13 cellular contexts compared by ENCODE assay signal in genomic region chr6:21678990-21679389, GRCh38.
DNase-seq lines count a peak whose midpoint lies in the region; ATAC-seq and TF ChIP-seq lines count a peak whose summit lies in the region.
"Had no signal": no experiment of that assay in that cellular context is flagged by ENCODE, and none has a peak within 500 bp of the region (broad histone marks: within the 10 kb centered on the region; RNA-seq: fewer than 3 reads in every experiment).

No MANE protein-coding gene starts in this region.

- H3K4me3 Mint-ChIP-seq in Caco-2 (ENCODE audit: unreplicated experiment) (no peak overlapping the region), nephron progenitor cell (no peak overlapping the region)
- H3K4me3 Mint-ChIP-seq: activated CD8-positive, alpha-beta T cell treated with anti-CD3 and anti-CD28 coated beads, Interleukin-2, amount 10 ng/mL, durations not matched to agents 7 days and 5 days; T-helper 1 cell treated with Interleukin-12 subunit alpha and Interleukin-12 subunit beta and Interleukin-4 antibody, amounts not matched to agents 30 μg/mL and 1 μg/mL, for 36 hours had no signal

- DNase-seq in Caco-2: peak; percentile 74 to 77
- peak; percentile 13 for DNase-seq in OCI-M1 (lab: John Stamatoyannopoulos, UW)
- no peak for DNase-seq in coronary artery (ENCODE audit: low spot score)
- DNase-seq in nephron progenitor cell: no peak
- no peak for DNase-seq in stimulated activated naive CD8-positive, alpha-beta T cell treated with anti-CD3 and anti-CD28 coated beads, Interleukin-15, Interleukin-2, amounts not matched to agents 100 U/mL and 50 U/mL, for 24 hours
- no peak for DNase-seq in cerebellum (ENCODE audit: low spot score)
- no peak for DNase-seq in HT-29 (ENCODE audit: low spot score)
- DNase-seq in adrenal gland: no peak
- DNase-seq: activated CD8-positive, alpha-beta T cell treated with anti-CD3 and anti-CD28 coated beads, Interleukin-2, amount 10 ng/mL, durations not matched to agents 7 days and 5 days; NCI-H1694; transverse colon had no signal

- TF ChIP-seq CTCF in Caco-2 (IDR thresholded peaks at IDR 0.05; ENCODE audit: insufficient read depth in 1 of 2, low read depth in 1 of 2, low read length in 1 of 2, severe bottlenecking in 1 of 2, unreplicated experiment in 1 of 2) (no peak), coronary artery (IDR thresholded peaks at IDR 0.05) (no peak), nephron progenitor cell (IDR thresholded peaks at IDR 0.05) (no peak), adrenal gland (IDR thresholded peaks at IDR 0.05) (no peak)

- no TSS peak for BruUV-seq in Caco-2 (replicated peaks; lab: Mats Ljungman, UMichigan)

- intact Hi-C loops in Caco-2 (cut with micrococcal nuclease; ENCODE audit: unreplicated experiment) (no loop called here), adrenal gland (cut with DNase I) (no loop called here)

- H3K27ac ChIP-seq in coronary artery: peak overlapping the region; percentile 40 to 64
- no peak overlapping the region for H3K27ac ChIP-seq in adrenal gland

- no peak overlapping the region for H3K4me3 ChIP-seq in Caco-2 (ENCODE audit: low read depth, low read length)
- H3K4me3 ChIP-seq in coronary artery: no peak overlapping the region
- no peak overlapping the region for H3K4me3 ChIP-seq in adrenal gland
- H3K4me3 ChIP-seq: transverse colon had no signal

- TF ChIP-seq POLR2A in adrenal gland (IDR thresholded peaks at IDR 0.05): no peak

- peaks cover 6% of the 10 kb centered on the region for H3K4me1 Mint-ChIP-seq in Caco-2 (ENCODE audit: low read depth, unreplicated experiment)
- H3K4me1 Mint-ChIP-seq in nephron progenitor cell: peaks cover 26% of the 10 kb centered on the region

- H3K9me3 ChIP-seq in Caco-2 (no peaks in the 10 kb centered on the region), adrenal gland (replicated peaks in 1 of 3) (no peaks in the 10 kb centered on the region)
- H3K9me3 ChIP-seq: transverse colon had no signal

- H3K9me3 Mint-ChIP-seq in Caco-2 (ENCODE audit: unreplicated experiment) (no peaks in the 10 kb centered on the region), nephron progenitor cell (peaks cover 36% of the 10 kb centered on the region)
- H3K9me3 Mint-ChIP-seq: T-helper 1 cell treated with Interleukin-12 subunit alpha and Interleukin-12 subunit beta and Interleukin-4 antibody, amounts not matched to agents 30 μg/mL and 1 μg/mL, for 36 hours had no signal

- POLR2A ChIA-PET in Caco-2 (lab: Charles Lee): interaction anchor here (0.7 kb wide), 1 partner anchor 79 kb away, joined by 6 read pairs; no protein-coding TSS in a partner anchor

- 84 to 94% (median 91%) methylated on average over 6 of the region's 6 CpGs for WGBS in adrenal gland, 4 donors

- H3K27me3 Mint-ChIP-seq in Caco-2 (ENCODE audit: insufficient read depth, unreplicated experiment): no peaks in the 10 kb centered on the region
- peaks cover 3% of the 10 kb centered on the region for H3K27me3 Mint-ChIP-seq in nephron progenitor cell (ENCODE audit: low read depth, poor library complexity)

- CTCF ChIA-PET in Caco-2 (lab: Charles Lee): no interaction called here

- H3K36me3 ChIP-seq in Caco-2 (ENCODE audit: control insufficient read depth, insufficient read depth, low read length): no peaks in the 10 kb centered on the region
- H3K36me3 ChIP-seq in adrenal gland (replicated peaks in 1 of 2): no peaks in the 10 kb centered on the region
- H3K36me3 ChIP-seq: transverse colon had no signal

- H3K36me3 Mint-ChIP-seq in Caco-2 (ENCODE audit: insufficient read depth, unreplicated experiment) (peaks cover 9% of the 10 kb centered on the region), nephron progenitor cell (ENCODE audit: low read depth) (peaks cover 91% of the 10 kb centered on the region)
- H3K36me3 Mint-ChIP-seq: activated naive CD4-positive, alpha-beta T cell treated with anti-CD3 and anti-CD28 coated beads, Interleukin-2, amount 50 U/mL, for 72 hours had no signal

- H3K27me3 ChIP-seq in Caco-2 (replicated peaks; ENCODE audit: control insufficient read depth, insufficient read depth, low read length): no peaks in the 10 kb centered on the region
- no peaks in the 10 kb centered on the region for H3K27me3 ChIP-seq in adrenal gland
- H3K27me3 ChIP-seq: transverse colon had no signal

- H3K27ac Mint-ChIP-seq in Caco-2 (ENCODE audit: unreplicated experiment): peak overlapping the region; percentile 69
- peak overlapping the region; percentile 90 for H3K27ac Mint-ChIP-seq in nephron progenitor cell
- H3K27ac Mint-ChIP-seq: activated CD8-positive, alpha-beta T cell treated with anti-CD3 and anti-CD28 coated beads, Interleukin-2, amount 10 ng/mL, durations not matched to agents 7 days and 5 days; activated naive CD4-positive, alpha-beta T cell treated with anti-CD3 and anti-CD28 coated beads, Interleukin-2, amount 50 U/mL, for 72 hours; T-helper 1 cell treated with Interleukin-12 subunit alpha and Interleukin-12 subunit beta and Interleukin-4 antibody, amounts not matched to agents 30 μg/mL and 1 μg/mL, for 36 hours had no signal

- ATAC-seq in stimulated activated naive CD8-positive, alpha-beta T cell treated with anti-CD3 and anti-CD28 coated beads, Interleukin-15, Interleukin-2, amounts not matched to agents 100 U/mL and 50 U/mL, for 24 hours: no peak
- ATAC-seq: activated CD8-positive, alpha-beta T cell treated with anti-CD3 and anti-CD28 coated beads, Interleukin-2, amount 10 ng/mL, durations not matched to agents 7 days and 5 days; activated naive CD4-positive, alpha-beta T cell treated with anti-CD3 and anti-CD28 coated beads, Interleukin-2, amount 50 U/mL, for 72 hours had no signal

- H3K4me1 ChIP-seq in Caco-2 (peaks cover 18% of the 10 kb centered on the region), adrenal gland (replicated peaks in 1 of 2) (no peaks in the 10 kb centered on the region)
- H3K4me1 ChIP-seq: transverse colon had no signal

Comparison
In these comparisons a context has a peak if more than half of its experiments do, and no peak if none do; other contexts are left out.
1. DNase-seq: peak in Caco-2 (2 of 2) and OCI-M1 (single experiment); none in coronary artery (single experiment), nephron progenitor cell (single experiment), stimulated activated naive CD8-positive, alpha-beta T cell treated with anti-CD3 and anti-CD28 coated beads, Interleukin-15, Interleukin-2, amounts not matched to agents 100 U/mL and 50 U/mL, for 24 hours (single experiment), cerebellum (single experiment), HT-29 (single experiment) and adrenal gland (0 of 7).
2. H3K27ac ChIP-seq: peak in coronary artery (2 of 2); none in adrenal gland (0 of 5).